Comparison of ENCODE assay signal across 12 cellular contexts in the genomic region with DNA sequence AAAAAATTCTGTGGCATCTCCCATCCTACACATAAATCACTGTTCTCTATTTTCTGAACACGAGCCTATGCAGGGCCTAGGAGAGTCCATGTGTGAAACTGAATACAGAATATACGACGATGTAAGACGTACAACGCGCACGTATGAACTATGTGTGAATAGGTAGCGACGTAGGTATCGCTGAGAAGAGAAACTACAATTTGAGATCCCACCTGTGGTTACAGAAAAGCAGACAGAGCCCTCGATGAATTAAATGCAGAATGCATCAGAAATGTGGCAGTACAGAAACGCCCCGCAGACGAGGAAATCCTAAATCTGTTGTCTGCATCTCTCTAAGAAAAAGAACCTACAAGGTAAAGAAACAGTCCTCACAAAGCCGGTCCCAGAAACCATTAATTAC. TPM values are rescaled to one million over a fixed set of nuclear protein-coding genes. Genes with fewer than 3 reads are reported as not detected.
DNase-seq lines count a peak whose midpoint lies in the region; ATAC-seq, FAIRE-seq and TF ChIP-seq lines count a peak whose summit lies in the region.
"Had no signal": no experiment of that assay in that cellular context is flagged by ENCODE, and none has a peak within 500 bp of the region (broad histone marks: within the 10 kb centered on the region; RNA-seq: fewer than 3 reads in every experiment).

No MANE protein-coding gene starts in this region.

- FAIRE-seq in HepG2 (lab: Jason Lieb, UNC) = no peak

- in situ Hi-C loops in HepG2 (cut with HindIII; ENCODE audit: extremely low pct_ligation_motif_present, low pct_unique_long_range_greater_than_20kb) = loop anchor here (25.0 kb wide), 2 partner anchors 1122 to 1272 kb away; no protein-coding TSS in a partner anchor

- H3K9me3 ChIP-seq in breast epithelium (no peaks in the 10 kb centered on the region), uterus (no peaks in the 10 kb centered on the region), HepG2 (ENCODE audit: low read length) (no peaks in the 10 kb centered on the region)
- H3K9me3 ChIP-seq in naive thymus-derived CD4-positive, alpha-beta T cell (ENCODE audit: control insufficient read depth in 2 of 3, low read length in 3 of 3) = no peaks in the 10 kb centered on the region
- H3K9me3 ChIP-seq: colonic mucosa had no signal

- H3K4me2 ChIP-seq in HepG2 (ENCODE audit: low read depth, low read length) = no peak overlapping the region

- H2AFZ ChIP-seq in HepG2 (ENCODE audit: low read length) = no peak overlapping the region

- no peaks in the 10 kb centered on the region for H4K20me1 ChIP-seq in HepG2 (ENCODE audit: insufficient read depth, low read length)

- H3K27ac ChIP-seq in breast epithelium (peak overlapping the region; percentile 48 to 52), uterus (peak overlapping the region; percentile 39 to 63), HepG2 (ENCODE audit: extremely low read length, insufficient read depth, low read length) (no peak overlapping the region)
- H3K27ac ChIP-seq in naive thymus-derived CD4-positive, alpha-beta T cell (ENCODE audit: low read depth, low read length) = peak overlapping the region; percentile 98
- H3K27ac ChIP-seq: colonic mucosa had no signal

- H3K36me3 ChIP-seq in breast epithelium (no peaks in the 10 kb centered on the region), uterus (no peaks in the 10 kb centered on the region), HepG2 (replicated peaks in 1 of 2; ENCODE audit: control insufficient read depth in 1 of 2, insufficient read depth in 2 of 2, low read length in 2 of 2) (no peaks in the 10 kb centered on the region)
- peaks cover 6 to 36% (median 27%) of the 10 kb centered on the region in 3 experiments for H3K36me3 ChIP-seq in naive thymus-derived CD4-positive, alpha-beta T cell (ENCODE audit: control insufficient read depth in 2 of 3, insufficient read depth in 3 of 3, low read length in 3 of 3)
- H3K36me3 ChIP-seq: colonic mucosa had no signal

- POLR2A ChIA-PET in MCF 10A (lab: Yijun Ruan, JAX) = no interaction called here
- POLR2A ChIA-PET in naive thymus-derived CD4-positive, alpha-beta T cell (lab: Charles Lee) = interaction anchor here (0.6 to 54.4 kb wide), 14 partner anchors 10 to 1546 kb away, joined by 3 to 2458 read pairs (median 51); a partner anchor contains a TSS
- POLR2A ChIA-PET in HepG2 (lab: Yijun Ruan, JAX) = no interaction called here

- CTCF ChIA-PET in MCF 10A (lab: Yijun Ruan, JAX) (interaction anchor here (0.6 kb wide), 2 partner anchors 968 to 1691 kb away, joined by 3 read pairs; no protein-coding TSS in a partner anchor), HepG2 (lab: Yijun Ruan, JAX; ENCODE audit: low intra/inter-chr PET ratio, low total read pairs) (no interaction called here)
- CTCF ChIA-PET in naive thymus-derived CD4-positive, alpha-beta T cell (lab: Charles Lee) = interaction anchor here (0.7 to 1.5 kb wide), 3 partner anchors 9 to 697 kb away, joined by 3 read pairs; no protein-coding TSS in a partner anchor

- TF ChIP-seq POLR2A in breast epithelium (IDR thresholded peaks at IDR 0.05) (no peak), uterus (IDR thresholded peaks at IDR 0.05) (no peak), HepG2 (IDR thresholded peaks at IDR 0.05; ENCODE audit: insufficient read depth in 1 of 2, low read depth in 2 of 2, low read length in 2 of 2) (no peak)

- no peaks in the 10 kb centered on the region for H3K36me3 Mint-ChIP-seq in MCF 10A (ENCODE audit: insufficient read depth, unreplicated experiment)
- peaks cover 46 to 87% of the 10 kb centered on the region in 2 donors for H3K36me3 Mint-ChIP-seq in activated naive CD4-positive, alpha-beta T cell treated with anti-CD3 and anti-CD28 coated beads, Interleukin-2, amount 50 U/mL, for 72 hours
- peaks cover 17 to 86% (median 73%) of the 10 kb centered on the region in 5 donors for H3K36me3 Mint-ChIP-seq in naive thymus-derived CD4-positive, alpha-beta T cell

- no peak for TF ChIP-seq RAD21 in HepG2 (CRISPR knock-in tag; IDR thresholded peaks at IDR 0.05)

- H3K4me3 Mint-ChIP-seq in MCF 10A (ENCODE audit: unreplicated experiment) = no peak overlapping the region
- peak overlapping the region; percentile 92 to 100 (median 96) for H3K4me3 Mint-ChIP-seq in naive thymus-derived CD4-positive, alpha-beta T cell

- BruUV-seq in MCF 10A (replicated peaks; lab: Mats Ljungman, UMichigan) (no TSS peak), HepG2 (replicated peaks; lab: Mats Ljungman, UMichigan) (no TSS peak)

- no peaks in the 10 kb centered on the region for H3K27me3 Mint-ChIP-seq in MCF 10A (ENCODE audit: insufficient read depth, unreplicated experiment)
- no peaks in the 10 kb centered on the region for H3K27me3 Mint-ChIP-seq in naive thymus-derived CD4-positive, alpha-beta T cell

- peak; percentile 35 to 46 for ATAC-seq in activated naive CD4-positive, alpha-beta T cell treated with anti-CD3 and anti-CD28 coated beads, Interleukin-2, amount 50 U/mL, for 72 hours
- ATAC-seq in naive thymus-derived CD4-positive, alpha-beta T cell = peak; percentile 69
- ATAC-seq in HepG2 = no peak
- ATAC-seq: Right ventricle myocardium inferior had no signal

- intact Hi-C loops in breast epithelium (cut with DNase I; ENCODE audit: low total_unique reads) (no loop called here), MCF 10A (cut with micrococcal nuclease) (no loop called here), uterus (cut with DNase I; ENCODE audit: low total_unique reads) (no loop called here), HepG2 (cut with micrococcal nuclease; ENCODE audit: unreplicated experiment) (loop anchor here (5.0 kb wide), 1 partner anchor 713 kb away; no protein-coding TSS in a partner anchor)
- intact Hi-C loops in naive thymus-derived CD4-positive, alpha-beta T cell (cut with micrococcal nuclease) = loop anchor here (1.0 kb wide), 2 partner anchors 8 to 9 kb away; no protein-coding TSS in a partner anchor

- no peak overlapping the region for H3K9ac ChIP-seq in HepG2 (ENCODE audit: insufficient read depth, low read depth, low read length)

- TF ChIP-seq CTCF in breast epithelium (IDR thresholded peaks at IDR 0.05) = no peak
- TF ChIP-seq CTCF in MCF 10A (IDR thresholded peaks at IDR 0.05; ENCODE audit: unreplicated experiment) = no peak
- TF ChIP-seq CTCF in uterus (IDR thresholded peaks at IDR 0.05) = no peak
- TF ChIP-seq CTCF in HepG2 (CRISPR knock-in tag; IDR thresholded peaks at IDR 0.05) = no peak

- H3K79me2 ChIP-seq in HepG2 (ENCODE audit: insufficient read depth, low read length) = no peaks in the 10 kb centered on the region

- no peaks in the 10 kb centered on the region for H3K4me1 ChIP-seq in breast epithelium
- peaks cover 87 to 92% of the 10 kb centered on the region in 2 donors for H3K4me1 ChIP-seq in naive thymus-derived CD4-positive, alpha-beta T cell (ENCODE audit: control insufficient read depth in 2 of 2, insufficient read depth in 2 of 2, low read length in 2 of 2)
- peaks cover 3 to 8% of the 10 kb centered on the region in 2 donors for H3K4me1 ChIP-seq in uterus
- no peaks in the 10 kb centered on the region for H3K4me1 ChIP-seq in HepG2 (ENCODE audit: insufficient read depth, low read length)
- H3K4me1 ChIP-seq: colonic mucosa had no signal

- WGBS in HepG2 (ENCODE audit: low lambda C conversion rate) = 48% methylated on average over 15 of the region's 15 CpGs

- H3K27me3 ChIP-seq in breast epithelium = peaks cover 0 to 24% of the 10 kb centered on the region in 2 donors
- H3K27me3 ChIP-seq in naive thymus-derived CD4-positive, alpha-beta T cell (ENCODE audit: control insufficient read depth in 2 of 2, insufficient read depth in 2 of 2, low read length in 2 of 2) = no peaks in the 10 kb centered on the region
- H3K27me3 ChIP-seq in uterus = no peaks in the 10 kb centered on the region
- H3K27me3 ChIP-seq in HepG2 (ENCODE audit: control insufficient read depth in 1 of 2, insufficient read depth in 2 of 2, low read length in 2 of 2) = peaks cover 3 to 77% of the 10 kb centered on the region in 2 experiments; a peak in 4 of 5 replicates
- H3K27me3 ChIP-seq: colonic mucosa had no signal

- no peaks in the 10 kb centered on the region for H3K9me3 Mint-ChIP-seq in MCF 10A (ENCODE audit: unreplicated experiment)
- H3K9me3 Mint-ChIP-seq in activated naive CD4-positive, alpha-beta T cell treated with anti-CD3 and anti-CD28 coated beads, Interleukin-2, amount 50 U/mL, for 72 hours = no peaks in the 10 kb centered on the region
- peaks cover 0 to 12% (median 0%) of the 10 kb centered on the region in 11 donors for H3K9me3 Mint-ChIP-seq in naive thymus-derived CD4-positive, alpha-beta T cell

- H3K4me3 ChIP-seq in breast epithelium (peak overlapping the region in 2 of 3 donors; percentile 20 to 43), uterus (peak overlapping the region in 1 of 2 donors; percentile 23), HepG2 (replicated peaks in 1 of 3; ENCODE audit: insufficient read depth in 1 of 3, low read depth in 2 of 3, low read length in 3 of 3) (no peak overlapping the region)
- H3K4me3 ChIP-seq in naive thymus-derived CD4-positive, alpha-beta T cell (ENCODE audit: low read length) = peak overlapping the region; percentile 56
- H3K4me3 ChIP-seq: colonic mucosa had no signal

- TF ChIP-seq EP300 in HepG2 (IDR thresholded peaks at IDR 0.05; ENCODE audit: low read depth in 2 of 2, low read length in 2 of 2) = no peak
- no peak for TF ChIP-seq EP300 in HepG2 (CRISPR knock-in tag; IDR thresholded peaks at IDR 0.05; ENCODE audit: borderline replicate concordance)

- no peak overlapping the region for H3K27ac Mint-ChIP-seq in MCF 10A (ENCODE audit: low read depth, unreplicated experiment)
- peak overlapping the region; percentile 88 to 91 for H3K27ac Mint-ChIP-seq in activated naive CD4-positive, alpha-beta T cell treated with anti-CD3 and anti-CD28 coated beads, Interleukin-2, amount 50 U/mL, for 72 hours
- H3K27ac Mint-ChIP-seq in naive thymus-derived CD4-positive, alpha-beta T cell = peak overlapping the region; percentile 99 to 100 (median 100)

- DNase-seq in breast epithelium (ENCODE audit: low spot score in 2 of 2) (no peak), MCF 10A (ENCODE audit: unreplicated experiment) (no peak), uterus (no peak), iPS-NIHi11 (ENCODE audit: low spot score) (no peak), HepG2 (ENCODE audit: low spot score) (no peak), DMS153 (lab: John Stamatoyannopoulos, UW) (no peak)
- DNase-seq in activated naive CD4-positive, alpha-beta T cell treated with anti-CD3 and anti-CD28 coated beads, Interleukin-2, amount 50 U/mL, for 72 hours (ENCODE audit: low spot score in 2 of 2) = peak in 1 of 2 donors; percentile 18
- peak in 8 of 9 donors; percentile 20 to 92 (median 86) for DNase-seq in naive thymus-derived CD4-positive, alpha-beta T cell
- DNase-seq: colonic mucosa, H7, NCI-H446 treated with DMSO at 0.1 percent for 48 hours had no signal

- H3K4me1 Mint-ChIP-seq in MCF 10A (ENCODE audit: insufficient read depth, unreplicated experiment) = no peaks in the 10 kb centered on the region
- peaks cover 64 to 99% (median 94%) of the 10 kb centered on the region in 7 donors for H3K4me1 Mint-ChIP-seq in naive thymus-derived CD4-positive, alpha-beta T cell

RNA-seq across cellular contexts. Expression of a gene that starts 12.7 kb away (rescaled TPM):
- total RNA-seq in breast epithelium (1 to 10 TPM in 2 of 3 donors, under 1 TPM in 1; 0.96 to 3.9 (median 2.6) TPM), MCF 10A (2022) (0.84 and 1.4 TPM in 2 replicates), uterus (under 1 TPM in 3 of 4 donors, not detected in 1; 0.29 to 0.55 (median 0.46) TPM), HepG2 (2016; rRNA removed; fragmentation: Illumina TruSeq; extraction: Trizol) (not detected in 2 replicates)
- total RNA-seq in activated naive CD4-positive, alpha-beta T cell treated with anti-CD3 and anti-CD28 coated beads, Interleukin-2, amount 50 U/mL, for 72 hours = 10 to 100 TPM; 57.8 to 65.7 TPM
- total RNA-seq in naive thymus-derived CD4-positive, alpha-beta T cell = 100 to 1,000 TPM in 4 of 5 experiments, 10 to 100 TPM in 1; 96.3 to 269 (median 223) TPM
- 10 to 100 TPM; 10.9 to 11.6 TPM for polyA plus RNA-seq in naive thymus-derived CD4-positive, alpha-beta T cell
- total RNA-seq in HepG2 (2016; cell fraction: cytosol; rRNA removed; fragmentation: Illumina TruSeq; extraction: Trizol; ENCODE audit: low read depth) = not detected in 2 replicates
- not detected in 2 replicates for total RNA-seq in HepG2 (2016; cell fraction: insoluble cytoplasmic fraction; rRNA removed; fragmentation: Illumina TruSeq; extraction: Trizol)
- not detected in 2 replicates for total RNA-seq in HepG2 (2016; cell fraction: membrane; rRNA removed; fragmentation: Illumina TruSeq; extraction: Trizol)
- total RNA-seq in HepG2 (2016; cell fraction: nucleus; rRNA removed; fragmentation: Illumina TruSeq; extraction: Trizol) = not detected in 2 replicates
- polyA plus RNA-seq in HepG2 (2011; rRNA removed) = not detected in 2 replicates
- polyA plus RNA-seq in HepG2 (2011; cell fraction: cytosol; rRNA removed) = not detected in 2 replicates
- polyA plus RNA-seq in HepG2 (2011; cell fraction: nucleus; rRNA removed) = 0.02 and 0.03 TPM in 2 replicates
- not detected in 2 replicates for polyA plus RNA-seq in HepG2 (2012)
- polyA plus RNA-seq in HepG2 (2016; cell fraction: cytosol; fragmentation: Illumina TruSeq; extraction: Trizol; ENCODE audit: low read depth) = not detected in 2 replicates
- polyA plus RNA-seq in HepG2 (2016; cell fraction: insoluble cytoplasmic fraction; fragmentation: Illumina TruSeq; extraction: Trizol; ENCODE audit: low read depth) = not detected in 2 replicates
- not detected in 2 replicates for polyA plus RNA-seq in HepG2 (2016; cell fraction: membrane; fragmentation: Illumina TruSeq; extraction: Trizol; ENCODE audit: low read depth)
- polyA plus RNA-seq in HepG2 (2016; cell fraction: nucleus; fragmentation: Illumina TruSeq; extraction: Trizol; ENCODE audit: insufficient read depth, low read depth) = not detected in 2 replicates
- not detected in 2 replicates for polyA minus RNA-seq in HepG2 (2011; rRNA and poly(A)+ RNA removed; ENCODE audit: low replicate concordance)
- polyA minus RNA-seq in HepG2 (2011; cell fraction: cytosol; rRNA and poly(A)+ RNA removed) = not detected in 2 replicates
- polyA minus RNA-seq in HepG2 (2011; cell fraction: nucleus; rRNA and poly(A)+ RNA removed) = under 0.01 TPM in 1 of 2 replicates, not detected in the other

Comparison
In these comparisons a context has a peak if more than half of its experiments do, and no peak if none do; other contexts are left out.
1. DNase-seq: peak in naive thymus-derived CD4-positive, alpha-beta T cell (8 of 9); none in breast epithelium (0 of 2), MCF 10A (single experiment), uterus (0 of 2), iPS-NIHi11 (single experiment), HepG2 (single experiment) and DMS153 (single experiment).
2. H3K4me3 ChIP-seq: peak in breast epithelium (2 of 3) and naive thymus-derived CD4-positive, alpha-beta T cell (single experiment); none in HepG2 (0 of 3).
3. RNA of a gene that starts 12.7 kb away (total RNA-seq): 96.3 to 269 TPM in naive thymus-derived CD4-positive, alpha-beta T cell and 57.8 to 65.7 TPM in activated naive CD4-positive, alpha-beta T cell treated with anti-CD3 and anti-CD28 coated beads, Interleukin-2, amount 50 U/mL, for 72 hours; 0.96 to 3.9 TPM in breast epithelium, 0.84 to 1.4 TPM in MCF 10A, 0.29 to 0.55 TPM in uterus and not detected in HepG2; every median in the first group is over 10 times any median in the second.
4. intact Hi-C loops: an anchor here in naive thymus-derived CD4-positive, alpha-beta T cell (1.0 kb wide) and HepG2 (5.0 kb wide); none called in breast epithelium, MCF 10A and uterus.